8 cellular contexts compared by ENCODE assay signal in the genomic region with DNA sequence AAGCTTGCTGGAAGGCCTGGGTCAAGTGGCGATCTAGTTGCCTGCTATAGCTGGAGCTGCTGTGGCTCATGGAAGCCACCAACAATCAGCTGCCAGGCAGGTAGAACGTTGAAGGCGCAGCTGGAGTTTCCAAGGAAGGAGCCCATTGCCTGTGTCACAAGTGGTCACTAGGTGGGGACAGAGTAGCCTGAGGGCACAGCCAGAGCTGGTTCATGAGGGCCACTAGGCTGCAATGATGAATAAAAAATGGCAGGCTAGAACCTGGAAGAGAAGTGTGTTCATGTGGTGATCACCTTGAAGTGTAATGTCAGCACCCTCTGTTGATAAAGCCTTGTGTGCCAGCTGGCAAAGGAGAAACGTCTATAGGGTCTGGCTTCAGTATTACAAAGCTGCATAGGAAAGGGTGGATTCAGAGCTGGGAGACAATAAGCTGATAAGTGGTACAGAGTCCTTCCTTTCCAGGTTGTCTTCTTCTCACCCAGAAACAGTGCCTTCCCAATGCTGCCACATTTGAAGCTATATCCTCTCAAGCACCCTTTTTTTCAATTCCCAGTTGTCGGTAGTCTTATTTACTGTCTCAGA.
A peak's percentile ranks its signal among the peaks of the same experiment; 100 is the strongest.
DNase-seq lines count a peak whose midpoint lies in the region; ATAC-seq, FAIRE-seq and TF ChIP-seq lines count a peak whose summit lies in the region.

No MANE protein-coding gene starts in this region.

- TF ChIP-seq EP300 in K562 (IDR thresholded peaks at IDR 0.05; ENCODE audit: low read length): no peak

- no peaks in the 10 kb centered on the region for H3K9me1 ChIP-seq in K562 (ENCODE audit: control insufficient read depth, insufficient read depth, low read length)

- no peaks in the 10 kb centered on the region for H3K79me2 ChIP-seq in K562 (ENCODE audit: control insufficient read depth, insufficient read depth, low read length)

- peak; percentile 47 to 75 for TF ChIP-seq RAD21 in K562 (CRISPR knock-in tag; conservative IDR thresholded peaks at IDR 0.05 in 1 of 2, IDR thresholded peaks at IDR 0.05 in 1 of 2)

- peak; percentile 97 for ATAC-seq in GM21529 (IDR thresholded peaks at IDR 0.05; ENCODE audit: unreplicated experiment)
- peak; percentile 96 for ATAC-seq in K562

- H4K20me1 ChIP-seq in K562 (replicated peaks; ENCODE audit: control insufficient read depth, insufficient read depth, low read length): no peaks in the 10 kb centered on the region

- BruUV-seq in K562 (replicated peaks; lab: Mats Ljungman, UMichigan): no TSS peak

- H3K9ac ChIP-seq in K562 (ENCODE audit: insufficient read depth in 1 of 2, low read depth in 2 of 2, low read length in 2 of 2): no peak overlapping the region

- no peaks in the 10 kb centered on the region for H3K36me3 ChIP-seq in K562 (ENCODE audit: control insufficient read depth, insufficient read depth, low read length)

- FAIRE-seq in RCC 7860 (lab: Jason Lieb, UNC) (no peak), K562 (lab: Jason Lieb, UNC) (peak; percentile 70)

- H2AFZ ChIP-seq in K562 (ENCODE audit: low read depth, low read length): no peak overlapping the region

- in situ Hi-C loops in K562 (cut with MboI): no loop called here

- no peak overlapping the region for H3K4me3 ChIP-seq in Jurkat, Clone E6-1 (ENCODE audit: low read length)
- no peak overlapping the region for H3K4me3 ChIP-seq in K562

- H3K4me1 ChIP-seq in K562 (replicated peaks in 1 of 2; ENCODE audit: control insufficient read depth in 2 of 2, insufficient read depth in 2 of 2, low read length in 2 of 2): no peaks in the 10 kb centered on the region

- CTCF ChIA-PET in K562 (lab: Yijun Ruan, JAX; ENCODE audit: low intra/inter-chr PET ratio): interaction anchor here (0.5 kb wide), 1 partner anchor 1634 kb away, joined by 3 read pairs; no protein-coding TSS in a partner anchor

- POLR2A ChIA-PET in K562 (lab: Yijun Ruan, JAX): interaction anchor here (0.5 to 1.2 kb wide), 2 partner anchors 172 to 804 kb away, joined by 3 read pairs; no protein-coding TSS in a partner anchor

- intact Hi-C loops in K562 (cut with micrococcal nuclease): loop anchor here (5.0 to 10.0 kb wide), 2 partner anchors 175 to 802 kb away; no protein-coding TSS in a partner anchor

- peaks cover 0 to 14% of the 10 kb centered on the region in 2 experiments; a peak in 3 of 5 replicates for H3K27me3 ChIP-seq in K562 (ENCODE audit: control insufficient read depth in 2 of 2, insufficient read depth in 2 of 2, low read length in 2 of 2)

- H3K4me2 ChIP-seq in K562 (ENCODE audit: insufficient read depth, low read length): no peak overlapping the region

- no peak for TF ChIP-seq POLR2A in K562 (conservative IDR thresholded peaks at IDR 0.05)

- 0% methylated on average over 4 of the region's 5 CpGs for WGBS in K562 (ENCODE audit: insufficient coverage, low coverage, missing lambda C conversion rate)

- DNase-seq in EL (peak; percentile 58), RCC 7860 (ENCODE audit: low spot score) (peak; percentile 43), K562 (ENCODE audit: extremely low read depth in 1 of 4, low spot score in 3 of 4) (peak; percentile 47 to 62 (median 57)), inferior parietal cortex (ENCODE audit: extremely low spot score) (peak; percentile 65), OCI-M2 (lab: John Stamatoyannopoulos, UW; ENCODE audit: unreplicated experiment) (no peak)
- DNase-seq in Jurkat, Clone E6-1 (ENCODE audit: low read depth, low spot score): peak; percentile 57
- DNase-seq in stimulated activated CD4-positive, alpha-beta T cell treated with anti-CD3 and anti-CD28 coated beads, Interleukin-2, amount 100 ng/mL, for 48 hours: peak; percentile 12 to 54

- no peak overlapping the region for H3K27ac ChIP-seq in K562 (ENCODE audit: extremely low read depth, low read depth, low read length)

- H3K9me3 ChIP-seq in K562 (replicated peaks; ENCODE audit: control insufficient read depth, insufficient read depth, low read depth, low read length): no peaks in the 10 kb centered on the region

- TF ChIP-seq CTCF in K562 (IDR thresholded peaks at IDR 0.05 in 2 of 3, conservative IDR thresholded peaks at IDR 0.05 in 1 of 3; ENCODE audit: insufficient read depth in 2 of 3, low read depth in 1 of 3, low read length in 3 of 3): peak; percentile 71 to 82 (median 82)

TF ChIP-seq in K562, 482 proteins besides CTCF, POLR2A, EP300 and RAD21:
- TF ChIP-seq YY1 (IDR thresholded peaks at IDR 0.05; ENCODE audit: borderline replicate concordance in 1 of 3, control insufficient read depth in 1 of 3, extremely low read depth in 1 of 3, insufficient read depth in 3 of 3, insufficient read length in 1 of 3, insufficient replicate concordance in 2 of 3, low read depth in 1 of 3, low read length in 2 of 3): peak in 2 of 3 experiments; percentile 40 to 57
- TF ChIP-seq EHMT2 (IDR thresholded peaks at IDR 0.05): peak; percentile 48; the same call in 1 of the 2 replicates
- no peak for TF ChIP-seq RB1 (IDR thresholded peaks at IDR 0.05; ENCODE audit: low read depth)
- peak; percentile 8; the same call in 1 of the 2 replicates for TF ChIP-seq STAG1 (CRISPR knock-in tag; IDR thresholded peaks at IDR 0.05; ENCODE audit: borderline replicate concordance)
- TF ChIP-seq SMC3 (conservative IDR thresholded peaks at IDR 0.05; ENCODE audit: insufficient read depth, low read depth, low read length): peak; percentile 39
- no peak for TF ChIP-seq POU5F1 (IDR thresholded peaks at IDR 0.05; ENCODE audit: borderline replicate concordance, low read depth, low read length, partially characterized antibody)
